Comparison of ENCODE assay signal across 18 cellular contexts in genomic region chr19:29697523-29698261, GRCh38. TPM values are rescaled to one million over a fixed set of nuclear protein-coding genes. Genes with fewer than 3 reads are reported as not detected.
DNase-seq lines count a peak whose midpoint lies in the region; ATAC-seq and TF ChIP-seq lines count a peak whose summit lies in the region.
"Had no signal": no experiment of that assay in that cellular context is flagged by ENCODE, and none has a peak within 500 bp of the region (broad histone marks: within the 10 kb centered on the region; RNA-seq: fewer than 3 reads in every experiment).

No MANE protein-coding gene starts in this region.

- no peaks in the 10 kb centered on the region for H3K36me3 Mint-ChIP-seq in CD4-positive, CD25-positive, alpha-beta regulatory T cell
- peaks cover 9% of the 10 kb centered on the region for H3K36me3 Mint-ChIP-seq in CD8-positive, alpha-beta T cell
- peaks cover 5% of the 10 kb centered on the region for H3K36me3 Mint-ChIP-seq in effector memory CD8-positive, alpha-beta T cell (ENCODE audit: insufficient read depth)
- H3K36me3 Mint-ChIP-seq: activated CD4-positive, alpha-beta memory T cell treated with anti-CD3 and anti-CD28 coated beads for 36 hours had no signal

- no peaks in the 10 kb centered on the region for H3K27me3 Mint-ChIP-seq in CD4-positive, CD25-positive, alpha-beta regulatory T cell
- no peaks in the 10 kb centered on the region for H3K27me3 Mint-ChIP-seq in CD8-positive, alpha-beta T cell (ENCODE audit: low read depth)
- no peaks in the 10 kb centered on the region for H3K27me3 Mint-ChIP-seq in effector memory CD8-positive, alpha-beta T cell
- H3K27me3 Mint-ChIP-seq: activated B cell treated with CpG ODN at 0.5 μM for 24 hours; activated CD4-positive, alpha-beta memory T cell treated with anti-CD3 and anti-CD28 coated beads for 36 hours had no signal

- no peaks in the 10 kb centered on the region for H3K9me3 Mint-ChIP-seq in CD4-positive, CD25-positive, alpha-beta regulatory T cell
- no peaks in the 10 kb centered on the region for H3K9me3 Mint-ChIP-seq in CD8-positive, alpha-beta T cell
- H3K9me3 Mint-ChIP-seq in effector memory CD8-positive, alpha-beta T cell = no peaks in the 10 kb centered on the region
- H3K9me3 Mint-ChIP-seq: activated B cell treated with CpG ODN at 0.5 μM for 24 hours; activated CD4-positive, alpha-beta memory T cell treated with anti-CD3 and anti-CD28 coated beads for 36 hours had no signal

- peaks cover 0 to 15% (median 10%) of the 10 kb centered on the region in 4 donors for H3K4me1 Mint-ChIP-seq in CD4-positive, CD25-positive, alpha-beta regulatory T cell
- H3K4me1 Mint-ChIP-seq in CD8-positive, alpha-beta T cell (ENCODE audit: low read depth) = peaks cover 10% of the 10 kb centered on the region
- H3K4me1 Mint-ChIP-seq in effector memory CD8-positive, alpha-beta T cell (ENCODE audit: low read depth in 2 of 2) = peaks cover 16 to 21% of the 10 kb centered on the region in 2 donors

- ATAC-seq in CD4-positive, CD25-positive, alpha-beta regulatory T cell (ENCODE audit: low read depth in 2 of 2) = no peak
- ATAC-seq in CD8-positive, alpha-beta T cell = no peak
- ATAC-seq in effector memory CD8-positive, alpha-beta T cell (replicated peaks) = no peak
- no peak for ATAC-seq in GM18517 (IDR thresholded peaks at IDR 0.05; ENCODE audit: unreplicated experiment)
- ATAC-seq in HG03432 (IDR thresholded peaks at IDR 0.05; ENCODE audit: unreplicated experiment) = no peak
- ATAC-seq: right cardiac atrium had no signal

- POLR2A ChIA-PET in CD8-positive, alpha-beta T cell (lab: Charles Lee) = interaction anchor here (1.0 kb wide), 1 partner anchor 14 kb away, joined by 4 read pairs; no protein-coding TSS in a partner anchor

- H3K4me3 ChIP-seq in CD4-positive, CD25-positive, alpha-beta regulatory T cell (ENCODE audit: low read depth, low read length) = no peak overlapping the region
- H3K4me3 ChIP-seq in CD8-positive, alpha-beta T cell (ENCODE audit: low read depth, low read length) = no peak overlapping the region
- H3K4me3 ChIP-seq: ovary, SJSA1, thoracic aorta had no signal

- H3K36me3 ChIP-seq in CD4-positive, CD25-positive, alpha-beta regulatory T cell (ENCODE audit: control insufficient read depth, insufficient read depth, low read length) = peaks cover 16% of the 10 kb centered on the region
- H3K36me3 ChIP-seq in CD8-positive, alpha-beta T cell (ENCODE audit: insufficient read depth, low read length) = peaks cover 10% of the 10 kb centered on the region
- H3K36me3 ChIP-seq: ovary, thoracic aorta had no signal

- H3K4me3 Mint-ChIP-seq in CD4-positive, CD25-positive, alpha-beta regulatory T cell = no peak overlapping the region
- no peak overlapping the region for H3K4me3 Mint-ChIP-seq in CD8-positive, alpha-beta T cell
- no peak overlapping the region for H3K4me3 Mint-ChIP-seq in effector memory CD8-positive, alpha-beta T cell
- H3K4me3 Mint-ChIP-seq: activated B cell treated with CpG ODN at 0.5 μM for 24 hours; activated CD4-positive, alpha-beta memory T cell treated with anti-CD3 and anti-CD28 coated beads for 36 hours had no signal

- TF ChIP-seq CTCF in CD8-positive, alpha-beta T cell (IDR thresholded peaks at IDR 0.05) = no peak

- H3K27ac ChIP-seq in CD4-positive, CD25-positive, alpha-beta regulatory T cell (ENCODE audit: insufficient read depth, low read length, poor library complexity, severe bottlenecking) = no peak overlapping the region
- no peak overlapping the region for H3K27ac ChIP-seq in CD8-positive, alpha-beta T cell (ENCODE audit: low read depth, low read length)
- H3K27ac ChIP-seq: brain microvascular endothelial cell, ovary, SJSA1, thoracic aorta had no signal

- no peaks in the 10 kb centered on the region for H3K9me3 ChIP-seq in CD4-positive, CD25-positive, alpha-beta regulatory T cell (ENCODE audit: control insufficient read depth in 2 of 2, low read length in 2 of 2)
- no peaks in the 10 kb centered on the region for H3K9me3 ChIP-seq in CD8-positive, alpha-beta T cell (ENCODE audit: low read length)
- H3K9me3 ChIP-seq: ovary, SJSA1, thoracic aorta had no signal

- CTCF ChIA-PET in CD8-positive, alpha-beta T cell (lab: Charles Lee) = interaction anchor here (1.4 to 3.1 kb wide), 2 partner anchors 16 to 19 kb away, joined by 3 to 22 read pairs; no protein-coding TSS in a partner anchor

- peak overlapping the region; percentile 42 to 77 (median 68) for H3K27ac Mint-ChIP-seq in CD4-positive, CD25-positive, alpha-beta regulatory T cell
- H3K27ac Mint-ChIP-seq in CD8-positive, alpha-beta T cell = peak overlapping the region; percentile 84
- peak overlapping the region; percentile 94 for H3K27ac Mint-ChIP-seq in effector memory CD8-positive, alpha-beta T cell
- H3K27ac Mint-ChIP-seq: activated B cell treated with CpG ODN at 0.5 μM for 24 hours; activated CD4-positive, alpha-beta memory T cell treated with anti-CD3 and anti-CD28 coated beads for 36 hours had no signal

- H3K4me1 ChIP-seq in CD4-positive, CD25-positive, alpha-beta regulatory T cell (ENCODE audit: control insufficient read depth, insufficient read depth, low read length, poor library complexity, severe bottlenecking) = peaks cover 7% of the 10 kb centered on the region
- H3K4me1 ChIP-seq in CD8-positive, alpha-beta T cell (ENCODE audit: insufficient read depth, low read length) = peaks cover 21% of the 10 kb centered on the region

- intact Hi-C loops in CD8-positive, alpha-beta T cell (cut with DNase I, micrococcal nuclease) = no loop called here
- intact Hi-C loops in posterior vena cava (cut with DNase I) = no loop called here

- DNase-seq in CD4-positive, CD25-positive, alpha-beta regulatory T cell = no peak
- no peak for DNase-seq in CD8-positive, alpha-beta T cell
- DNase-seq in effector memory CD8-positive, alpha-beta T cell = no peak
- peak; percentile 76 for DNase-seq in posterior vena cava (ENCODE audit: low spot score)
- DNase-seq in stimulated activated naive CD4-positive, alpha-beta T cell treated with Interleukin-2 at 50 U/mL for 16 hours (lab: John Stamatoyannopoulos, UW) = no peak
- DNase-seq: activated B cell treated with CpG ODN at 0.5 μM for 24 hours; activated CD4-positive, alpha-beta memory T cell treated with anti-CD3 and anti-CD28 coated beads for 36 hours; brain microvascular endothelial cell; kidney glomerular epithelial cell; NCI-H1417; NCI-H510A; ovary; stimulated activated CD4-positive, alpha-beta T cell treated with anti-CD3 and anti-CD28 coated beads, Interleukin-15, amount 100 ng/mL, for 24 hours had no signal

- no peaks in the 10 kb centered on the region for H3K27me3 ChIP-seq in CD4-positive, CD25-positive, alpha-beta regulatory T cell (ENCODE audit: control insufficient read depth, insufficient read depth, low read length)
- H3K27me3 ChIP-seq in CD8-positive, alpha-beta T cell (ENCODE audit: insufficient read depth, low read length) = no peaks in the 10 kb centered on the region
- H3K27me3 ChIP-seq: brain microvascular endothelial cell, ovary, SJSA1 had no signal

RNA-seq across cellular contexts. Expression of gene C19orf12, which starts 17.4 kb away (rescaled TPM):
- total RNA-seq in CD4-positive, CD25-positive, alpha-beta regulatory T cell = 22.8 TPM
- 10 to 100 TPM; 28.3 to 33.7 (median 31.0) TPM for polyA plus RNA-seq in CD4-positive, CD25-positive, alpha-beta regulatory T cell
- 1 to 10 TPM; 7.0 to 8.9 TPM for total RNA-seq in CD8-positive, alpha-beta T cell
- total RNA-seq in posterior vena cava = 10 to 100 TPM; 26.7 to 29.8 TPM

RNA-seq across cellular contexts. Expression of gene PLEKHF1, which starts 32.4 kb away (rescaled TPM):
- total RNA-seq in CD4-positive, CD25-positive, alpha-beta regulatory T cell = 21.0 TPM
- 10 to 100 TPM; 23.5 to 49.3 (median 35.2) TPM for polyA plus RNA-seq in CD4-positive, CD25-positive, alpha-beta regulatory T cell
- total RNA-seq in CD8-positive, alpha-beta T cell = 10 to 100 TPM; 33.7 to 34.1 TPM
- 10 to 100 TPM; 20.7 to 21.0 TPM for total RNA-seq in posterior vena cava
